In genomic region chr1:12124693-12125421, GRCh38 we compare ENCODE assay signal across 8 cellular contexts. TPM values are rescaled to one million over a fixed set of nuclear protein-coding genes. Genes with fewer than 3 reads are reported as not detected.
DNase-seq lines count a peak whose midpoint lies in the region; ATAC-seq and TF ChIP-seq lines count a peak whose summit lies in the region.

No MANE protein-coding gene starts in this region.

- H3K4me1 Mint-ChIP-seq in naive thymus-derived CD4-positive, alpha-beta T cell = peaks cover 39 to 46% (median 42%) of the 10 kb centered on the region in 7 donors

- peak overlapping the region in 8 of 10 donors; percentile 24 to 65 (median 39) for H3K4me3 Mint-ChIP-seq in naive thymus-derived CD4-positive, alpha-beta T cell

- no peaks in the 10 kb centered on the region for H3K27me3 Mint-ChIP-seq in naive thymus-derived CD4-positive, alpha-beta T cell

- ATAC-seq in naive thymus-derived CD4-positive, alpha-beta T cell = peak; percentile 86
- no peak for ATAC-seq in HG03108 (IDR thresholded peaks at IDR 0.05; ENCODE audit: unreplicated experiment)

- peaks cover 16 to 17% of the 10 kb centered on the region in 2 donors for H3K4me1 ChIP-seq in naive thymus-derived CD4-positive, alpha-beta T cell (ENCODE audit: control insufficient read depth in 2 of 2, insufficient read depth in 2 of 2, low read length in 2 of 2)

- CTCF ChIA-PET in naive thymus-derived CD4-positive, alpha-beta T cell (lab: Charles Lee) = interaction anchor here (0.5 to 11.8 kb wide), 37 partner anchors 8 to 278 kb away, joined by 3 to 250 read pairs (median 5); no protein-coding TSS in a partner anchor

- POLR2A ChIA-PET in naive thymus-derived CD4-positive, alpha-beta T cell (lab: Charles Lee) = interaction anchor here (0.6 to 6.1 kb wide), 11 partner anchors 24 to 384 kb away, joined by 3 to 64 read pairs (median 4); no protein-coding TSS in a partner anchor

- H3K27ac Mint-ChIP-seq in naive thymus-derived CD4-positive, alpha-beta T cell = peak overlapping the region in 8 of 9 donors; percentile 2 to 92 (median 46)

- intact Hi-C loops in naive thymus-derived CD4-positive, alpha-beta T cell (cut with micrococcal nuclease) = loop anchor here (1.0 to 2.0 kb wide), 4 partner anchors 53 to 494 kb away; partner anchors contain the start of gene DHRS3 (in 1 of the 2)

- peaks cover 0 to 8% (median 7%) of the 10 kb centered on the region in 5 donors for H3K36me3 Mint-ChIP-seq in naive thymus-derived CD4-positive, alpha-beta T cell

- no peaks in the 10 kb centered on the region for H3K36me3 ChIP-seq in naive thymus-derived CD4-positive, alpha-beta T cell (ENCODE audit: control insufficient read depth in 2 of 3, insufficient read depth in 3 of 3, low read length in 3 of 3)

- no peaks in the 10 kb centered on the region for H3K9me3 ChIP-seq in naive thymus-derived CD4-positive, alpha-beta T cell (ENCODE audit: control insufficient read depth in 2 of 3, low read length in 3 of 3)

- H3K27ac ChIP-seq in naive thymus-derived CD4-positive, alpha-beta T cell (ENCODE audit: low read depth, low read length) = no peak overlapping the region

- H3K9me3 Mint-ChIP-seq in naive thymus-derived CD4-positive, alpha-beta T cell = peaks cover 0 to 10% (median 4%) of the 10 kb centered on the region in 11 donors

- no peak overlapping the region for H3K4me3 ChIP-seq in epithelial cell of proximal tubule (ENCODE audit: low read depth, low read length)
- no peak overlapping the region for H3K4me3 ChIP-seq in naive thymus-derived CD4-positive, alpha-beta T cell (ENCODE audit: low read length)

- DNase-seq in AG20443 (ENCODE audit: low spot score) = peak; percentile 76
- peak; percentile 27 for DNase-seq in GOT3 (lab: John Stamatoyannopoulos, UW)
- peak; percentile 66 for DNase-seq in NOMO-1 treated with dmso at 0.1 percent for 144 hours (lab: John Stamatoyannopoulos, UW; ENCODE audit: unreplicated experiment)
- peak; percentile 83 for DNase-seq in activated CD8-positive, alpha-beta memory T cell treated with anti-CD3 and anti-CD28 coated beads, Interleukin-2, amount 50 U/mL, for 4 hours
- DNase-seq in epithelial cell of proximal tubule (ENCODE audit: low read depth) = no peak
- peak; percentile 62 to 88 (median 76) for DNase-seq in naive thymus-derived CD4-positive, alpha-beta T cell
- peak; percentile 59 to 63 for DNase-seq in stimulated activated CD8-positive, alpha-beta memory T cell treated with anti-CD3 and anti-CD28 coated beads, Interleukin-7, amount 100 ng/mL, for 4 hours (ENCODE audit: low read depth in 2 of 2)

- H3K27me3 ChIP-seq in naive thymus-derived CD4-positive, alpha-beta T cell (ENCODE audit: control insufficient read depth in 2 of 2, insufficient read depth in 2 of 2, low read length in 2 of 2) = no peaks in the 10 kb centered on the region

- peak; percentile 95 for TF ChIP-seq CTCF in epithelial cell of proximal tubule (conservative IDR thresholded peaks at IDR 0.05; ENCODE audit: low read depth, low read length)

RNA-seq across cellular contexts. Expression of gene TNFRSF1B, which starts 41.9 kb away (rescaled TPM):
- total RNA-seq in epithelial cell of proximal tubule = 0.06 and 1.5 TPM in 2 replicates
- 100 to 1,000 TPM in 2 of 5 experiments, 10 to 100 TPM in 3; 38.6 to 278 (median 60.3) TPM for total RNA-seq in naive thymus-derived CD4-positive, alpha-beta T cell
- 10 to 100 TPM; 30.1 to 48.2 TPM for polyA plus RNA-seq in naive thymus-derived CD4-positive, alpha-beta T cell

Comparison
In these comparisons a context has a peak if more than half of its experiments do, and no peak if none do; other contexts are left out.
1. RNA of gene TNFRSF1B, which starts 41.9 kb away (total RNA-seq): 38.6 to 278 TPM in naive thymus-derived CD4-positive, alpha-beta T cell; 0.06 to 1.5 TPM in epithelial cell of proximal tubule; every median in the first group is over 10 times any median in the second.